18 cellular contexts compared by ENCODE assay signal in the genomic region with DNA sequence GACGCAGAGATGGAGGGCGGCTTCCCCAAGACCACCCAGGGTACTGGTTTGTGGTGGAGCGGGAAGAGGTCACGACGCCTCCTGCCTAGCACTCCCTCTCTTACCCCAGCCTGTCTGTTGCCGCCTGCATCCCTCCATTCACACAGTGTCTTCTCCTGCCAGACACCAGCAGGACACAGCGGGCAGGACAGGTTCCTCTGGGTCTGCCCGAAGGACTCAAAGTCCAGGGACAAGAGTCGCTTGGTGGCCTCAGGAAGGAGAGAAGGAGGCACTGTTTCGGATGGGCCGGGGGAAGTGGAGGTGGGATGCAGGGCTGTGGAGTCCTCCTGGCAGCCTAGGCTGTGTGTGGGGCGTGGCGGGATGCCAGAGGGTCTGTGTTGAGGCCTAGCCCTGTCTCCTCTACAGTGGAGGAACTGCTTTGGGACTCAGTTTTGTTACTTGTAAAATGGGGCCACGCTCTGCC. TPM values are rescaled to one million over a fixed set of nuclear protein-coding genes. Genes with fewer than 3 reads are reported as not detected.
DNase-seq lines count a peak whose midpoint lies in the region; ATAC-seq and TF ChIP-seq lines count a peak whose summit lies in the region.
"Had no signal": no experiment of that assay in that cellular context is flagged by ENCODE, and none has a peak within 500 bp of the region (broad histone marks: within the 10 kb centered on the region; RNA-seq: fewer than 3 reads in every experiment).

No MANE protein-coding gene starts in this region.

- TF ChIP-seq CTCF in WTC11 (IDR thresholded peaks at IDR 0.05) (no peak), fibroblast of lung (conservative IDR thresholded peaks at IDR 0.05 in 1 of 2, IDR thresholded peaks at IDR 0.05 in 1 of 2; ENCODE audit: low read depth in 1 of 2, low read length in 2 of 2) (no peak), progenitor cell of endocrine pancreas (IDR thresholded peaks at IDR 0.05; ENCODE audit: unreplicated experiment) (no peak)

- no peak overlapping the region for H2AFZ ChIP-seq in fibroblast of lung (ENCODE audit: low read length)
- H2AFZ ChIP-seq: parathyroid adenoma had no signal

- no peak overlapping the region for H3K4me3 ChIP-seq in fibroblast of lung (replicated peaks in 1 of 4; ENCODE audit: control extremely low read depth in 1 of 4, insufficient read depth in 1 of 4, low read depth in 3 of 4, low read length in 4 of 4)
- H3K4me3 ChIP-seq: thoracic aorta had no signal

- H3K79me2 ChIP-seq in fibroblast of lung (ENCODE audit: control insufficient read depth, insufficient read depth, low read length), result no peaks in the 10 kb centered on the region
- H3K79me2 ChIP-seq: parathyroid adenoma had no signal

- H3K27me3 Mint-ChIP-seq in T-helper 2 cell treated with Interferon-gamma antibody and Interleukin-4, amounts not matched to agents 5 μg/mL and 100 μg/mL, for 36 hours (ENCODE audit: low read depth), result no peaks in the 10 kb centered on the region
- H3K27me3 Mint-ChIP-seq in WTC11 (ENCODE audit: low read depth) (peaks cover 3% of the 10 kb centered on the region), progenitor cell of endocrine pancreas (peaks cover 16% of the 10 kb centered on the region)

- H3K9ac ChIP-seq in fibroblast of lung (ENCODE audit: insufficient read depth, low read length), result no peak overlapping the region
- H3K9ac ChIP-seq: parathyroid adenoma had no signal

- peaks cover 33% of the 10 kb centered on the region for H3K9me3 Mint-ChIP-seq in T-helper 2 cell treated with Interferon-gamma antibody and Interleukin-4, amounts not matched to agents 5 μg/mL and 100 μg/mL, for 36 hours
- H3K9me3 Mint-ChIP-seq in WTC11, result peaks cover 15% of the 10 kb centered on the region
- H3K9me3 Mint-ChIP-seq in stimulated activated effector memory CD8-positive, alpha-beta T cell treated with anti-CD3 and anti-CD28 coated beads, Interleukin-12 subunit alpha, Interleukin-12 subunit beta, amount 100 ng/mL, for 72 hours, result peaks cover 9% of the 10 kb centered on the region
- H3K9me3 Mint-ChIP-seq in progenitor cell of endocrine pancreas (ENCODE audit: low read depth), result peaks cover 9% of the 10 kb centered on the region

- H3K36me3 ChIP-seq in fibroblast of lung (ENCODE audit: control insufficient read depth, insufficient read depth, low read length), result no peaks in the 10 kb centered on the region
- H3K36me3 ChIP-seq: thoracic aorta had no signal

- H3K4me1 Mint-ChIP-seq in T-helper 2 cell treated with Interferon-gamma antibody and Interleukin-4, amounts not matched to agents 5 μg/mL and 100 μg/mL, for 36 hours (ENCODE audit: low read depth), result peaks cover 60% of the 10 kb centered on the region
- H3K4me1 Mint-ChIP-seq in WTC11 (peaks cover 21% of the 10 kb centered on the region), progenitor cell of endocrine pancreas (ENCODE audit: low read depth) (no peaks in the 10 kb centered on the region)
- peaks cover 45% of the 10 kb centered on the region for H3K4me1 Mint-ChIP-seq in stimulated activated effector memory CD8-positive, alpha-beta T cell treated with anti-CD3 and anti-CD28 coated beads, Interleukin-12 subunit alpha, Interleukin-12 subunit beta, amount 100 ng/mL, for 72 hours

- H4K20me1 ChIP-seq in fibroblast of lung (ENCODE audit: control insufficient read depth, extremely low read depth, insufficient read depth, low read length), result no peaks in the 10 kb centered on the region

- peak overlapping the region; percentile 78 for H3K27ac ChIP-seq in fibroblast of lung (ENCODE audit: insufficient read depth, low read length)
- H3K27ac ChIP-seq: parathyroid adenoma, thoracic aorta had no signal

- POLR2A ChIA-PET in WTC11 (lab: Charles Lee), result no interaction called here

- H3K4me2 ChIP-seq in fibroblast of lung (ENCODE audit: extremely low read depth, insufficient read depth, low read length), result peak overlapping the region; percentile 19

- peak overlapping the region; percentile 45 for H3K27ac Mint-ChIP-seq in T-helper 2 cell treated with Interferon-gamma antibody and Interleukin-4, amounts not matched to agents 5 μg/mL and 100 μg/mL, for 36 hours
- H3K27ac Mint-ChIP-seq in WTC11, result no peak overlapping the region
- peak overlapping the region; percentile 33 for H3K27ac Mint-ChIP-seq in stimulated activated effector memory CD8-positive, alpha-beta T cell treated with anti-CD3 and anti-CD28 coated beads, Interleukin-12 subunit alpha, Interleukin-12 subunit beta, amount 100 ng/mL, for 72 hours
- no peak overlapping the region for H3K27ac Mint-ChIP-seq in progenitor cell of endocrine pancreas

- peak overlapping the region; percentile 10 for H3K4me3 Mint-ChIP-seq in T-helper 2 cell treated with Interferon-gamma antibody and Interleukin-4, amounts not matched to agents 5 μg/mL and 100 μg/mL, for 36 hours
- H3K4me3 Mint-ChIP-seq in WTC11, result no peak overlapping the region
- H3K4me3 Mint-ChIP-seq in stimulated activated effector memory CD8-positive, alpha-beta T cell treated with anti-CD3 and anti-CD28 coated beads, Interleukin-12 subunit alpha, Interleukin-12 subunit beta, amount 100 ng/mL, for 72 hours, result no peak overlapping the region
- H3K4me3 Mint-ChIP-seq in progenitor cell of endocrine pancreas (ENCODE audit: low read depth), result no peak overlapping the region

- no peak for ATAC-seq in WTC11
- no peak for ATAC-seq in stimulated activated effector memory CD8-positive, alpha-beta T cell treated with anti-CD3 and anti-CD28 coated beads, Interleukin-12 subunit alpha, Interleukin-12 subunit beta, amount 100 ng/mL, for 72 hours

- no peak for DNase-seq in T-helper 2 cell treated with Interferon-gamma antibody and Interleukin-4, amounts not matched to agents 5 μg/mL and 100 μg/mL, for 36 hours (ENCODE audit: low spot score)
- DNase-seq in T-helper 2 cell (no peak), WTC11 (ENCODE audit: low spot score) (no peak), fibroblast of lung (ENCODE audit: low read depth in 2 of 2) (no peak), medulla oblongata (ENCODE audit: extremely low spot score) (no peak), progenitor cell of endocrine pancreas (ENCODE audit: low spot score, unreplicated experiment) (no peak), SW480 (ENCODE audit: low spot score) (no peak)
- DNase-seq in stimulated activated effector memory CD8-positive, alpha-beta T cell treated with anti-CD3 and anti-CD28 coated beads, Interleukin-12 subunit alpha, Interleukin-12 subunit beta, amount 100 ng/mL, for 72 hours (ENCODE audit: low spot score in 2 of 2), result no peak
- DNase-seq: activated CD4-positive, CD25-positive, alpha-beta regulatory T cell; activated T-cell treated with anti-CD3 and anti-CD28 coated beads for 4 hours; kidney; NCI-H1092 treated with DMSO at 0.1 percent for 48 hours; NCI-H446 had no signal

- no peaks in the 10 kb centered on the region for H3K9me3 ChIP-seq in fibroblast of lung (ENCODE audit: control insufficient read depth, insufficient read depth, low read depth, low read length)

- H3K36me3 Mint-ChIP-seq in T-helper 2 cell treated with Interferon-gamma antibody and Interleukin-4, amounts not matched to agents 5 μg/mL and 100 μg/mL, for 36 hours (ENCODE audit: low read depth), result peaks cover 67% of the 10 kb centered on the region
- H3K36me3 Mint-ChIP-seq in WTC11, result peaks cover 14% of the 10 kb centered on the region
- H3K36me3 Mint-ChIP-seq in stimulated activated effector memory CD8-positive, alpha-beta T cell treated with anti-CD3 and anti-CD28 coated beads, Interleukin-12 subunit alpha, Interleukin-12 subunit beta, amount 100 ng/mL, for 72 hours, result peaks cover 12% of the 10 kb centered on the region
- H3K36me3 Mint-ChIP-seq in progenitor cell of endocrine pancreas (ENCODE audit: insufficient read depth), result no peaks in the 10 kb centered on the region

- CTCF ChIA-PET in WTC11 (lab: Charles Lee), result interaction anchor here (0.6 kb wide), 1 partner anchor 1128 kb away, joined by 3 read pairs; no protein-coding TSS in a partner anchor

- no peaks in the 10 kb centered on the region for H3K27me3 ChIP-seq in fibroblast of lung (ENCODE audit: control insufficient read depth, insufficient read depth, low read length)

- peaks cover 19% of the 10 kb centered on the region for H3K4me1 ChIP-seq in fibroblast of lung (ENCODE audit: control insufficient read depth, extremely low read depth, insufficient read depth, low read length)
- H3K4me1 ChIP-seq: parathyroid adenoma had no signal

TF ChIP-seq in WTC11, 78 proteins besides CTCF, POLR2A, EP300 and RAD21:
- no peak for TF ChIP-seq TP53 (CRISPR knock-in tag; IDR thresholded peaks at IDR 0.05)
- TF ChIP-seq FOXP1 (CRISPR knock-in tag; IDR thresholded peaks at IDR 0.05; ENCODE audit: borderline replicate concordance), result 0 out of 2 replicates have a peak, but pooled peaks have one; percentile 31
- no peak for TF ChIP-seq NFYB (CRISPR knock-in tag; conservative IDR thresholded peaks at IDR 0.05; ENCODE audit: low read depth)

RNA-seq across cellular contexts. Expression of gene TNS4, which starts 19.6 kb away (rescaled TPM):
- 0.55 to 0.87 TPM (median 0.80 TPM) in 3 replicates for total RNA-seq in WTC11 (2021)
- under 0.01 TPM in 1 of 2 replicates, not detected in the other for total RNA-seq in fibroblast of lung
- polyA plus RNA-seq in fibroblast of lung, result 0.01 and 0.05 TPM in 2 replicates
- polyA plus RNA-seq in fibroblast of lung (2012), result 0.24 TPM in 1 of 2 replicates, not detected in the other
- polyA minus RNA-seq in fibroblast of lung (ENCODE audit: low replicate concordance), result not detected in 2 replicates
- not detected in 2 replicates for total RNA-seq in progenitor cell of endocrine pancreas
- total RNA-seq: epithelial cell of proximal tubule had no signal

RNA-seq across cellular contexts. Expression of gene CCR7, which starts 44.2 kb away (rescaled TPM):
- total RNA-seq in WTC11 (2021), result 0.37 to 0.92 TPM (median 0.57 TPM) in 3 replicates
- under 0.01 TPM in 1 of 2 replicates, not detected in the other for total RNA-seq in fibroblast of lung
- polyA plus RNA-seq in fibroblast of lung, result 0.07 and 0.10 TPM in 2 replicates
- 0.14 and 0.22 TPM in 2 replicates for polyA plus RNA-seq in fibroblast of lung (2012)
- polyA minus RNA-seq in fibroblast of lung (ENCODE audit: low replicate concordance), result 0.30 TPM in 1 of 2 replicates, not detected in the other
- total RNA-seq in progenitor cell of endocrine pancreas, result not detected in 2 replicates
- total RNA-seq: A172, Calu3, epithelial cell of proximal tubule, thoracic aorta had no signal

Comparison
In these comparisons a context has a peak if more than half of its experiments do, and no peak if none do; other contexts are left out.
1. H3K27ac Mint-ChIP-seq: peak in T-helper 2 cell treated with Interferon-gamma antibody and Interleukin-4, amounts not matched to agents 5 μg/mL and 100 μg/mL, for 36 hours (single experiment) and stimulated activated effector memory CD8-positive, alpha-beta T cell treated with anti-CD3 and anti-CD28 coated beads, Interleukin-12 subunit alpha, Interleukin-12 subunit beta, amount 100 ng/mL, for 72 hours (single experiment); none in WTC11 (single experiment) and progenitor cell of endocrine pancreas (single experiment).